Comparison of ENCODE assay signal across 26 cellular contexts in genomic region chr22:28889625-28890024, GRCh38.
"Had no signal": no experiment of that assay in that cellular context is flagged by ENCODE, and none has a peak within 500 bp of the region (broad histone marks: within the 10 kb centered on the region; RNA-seq: fewer than 3 reads in every experiment).

No MANE protein-coding gene starts in this region.

- H3K27me3 ChIP-seq: brain microvascular endothelial cell, MG63, SJCRH30 had no signal

- H3K27ac ChIP-seq: brain microvascular endothelial cell, SJCRH30, SK-N-MC had no signal

- H3K27ac Mint-ChIP-seq: activated CD4-positive, alpha-beta T cell treated with anti-CD3 and anti-CD28 coated beads, Interleukin-2, amount 10 ng/mL, durations not matched to agents 24 days and 14 days; activated CD8-positive, alpha-beta T cell treated with anti-CD3 and anti-CD28 coated beads for 36 hours; activated naive CD8-positive, alpha-beta T cell treated with anti-CD3 and anti-CD28 coated beads for 36 hours; activated T-cell treated with anti-CD3 and anti-CD28 coated beads, Interleukin-2, amount 50 U/mL, for 72 hours; activated T-helper 17 cell treated with anti-CD3 and anti-CD28 coated beads, Interleukin-2, amount 50 U/mL, for 72 hours; T-helper 1 cell treated with Interleukin-12 subunit alpha and Interleukin-12 subunit beta and Interleukin-4 antibody, amounts not matched to agents 30 μg/mL and 1 μg/mL, for 36 hours; T-helper 2 cell treated with Interferon-gamma antibody and Interleukin-4, amounts not matched to agents 5 μg/mL and 100 μg/mL, for 36 hours had no signal

- H3K4me3 ChIP-seq: MG63, SJCRH30, SK-N-MC had no signal

- H3K4me3 Mint-ChIP-seq: activated CD4-positive, alpha-beta T cell treated with anti-CD3 and anti-CD28 coated beads, Interleukin-2, amount 10 ng/mL, durations not matched to agents 24 days and 14 days; activated CD8-positive, alpha-beta T cell treated with anti-CD3 and anti-CD28 coated beads for 36 hours; activated naive CD8-positive, alpha-beta T cell treated with anti-CD3 and anti-CD28 coated beads for 36 hours; activated T-cell treated with anti-CD3 and anti-CD28 coated beads, Interleukin-2, amount 50 U/mL, for 72 hours; activated T-helper 17 cell treated with anti-CD3 and anti-CD28 coated beads, Interleukin-2, amount 50 U/mL, for 72 hours; T-helper 1 cell treated with Interleukin-12 subunit alpha and Interleukin-12 subunit beta and Interleukin-4 antibody, amounts not matched to agents 30 μg/mL and 1 μg/mL, for 36 hours; T-helper 2 cell treated with Interferon-gamma antibody and Interleukin-4, amounts not matched to agents 5 μg/mL and 100 μg/mL, for 36 hours had no signal

- H3K4me1 ChIP-seq: SJCRH30 had no signal

- H3K9me3 ChIP-seq: MG63, SJCRH30 had no signal

- DNase-seq: activated CD4-positive, alpha-beta T cell treated with anti-CD3 and anti-CD28 coated beads, Interleukin-2, amount 10 ng/mL, durations not matched to agents 24 days and 14 days; activated CD4-positive, alpha-beta T cell treated with anti-CD3 and anti-CD28 coated beads, Interleukin-2, amount 50 U/mL, for 4 hours; activated CD8-positive, alpha-beta T cell treated with anti-CD3 and anti-CD28 coated beads for 36 hours; activated effector memory CD4-positive, alpha-beta T cell treated with anti-CD3 and anti-CD28 coated beads, Interleukin-2, amount 50 U/mL, for 16 hours; activated naive CD4-positive, alpha-beta T cell; activated naive CD4-positive, alpha-beta T cell treated with anti-CD3 and anti-CD28 coated beads, Interleukin-2, amount 50 U/mL, for 16 hours; activated naive CD8-positive, alpha-beta T cell treated with anti-CD3 and anti-CD28 coated beads for 36 hours; activated T-cell treated with anti-CD3 and anti-CD28 coated beads, Interleukin-2, amount 50 U/mL, for 1 hour; activated T-cell treated with anti-CD3 and anti-CD28 coated beads, Interleukin-2, amount 50 U/mL, for 72 hours; amniotic stem cell; brain microvascular endothelial cell; Kasumi-1; KG1; MG63; NCI-H1048; NCI-H1436 treated with DMSO at 0.1 percent for 48 hours; NCI-H187; NCI-H2029 treated with DMSO at 0.1 percent for 48 hours; NCI-H345; NCI-H524 treated with DMSO at 0.1 percent for 48 hours; SHP77; SJCRH30 had no signal

- H3K36me3 ChIP-seq: brain microvascular endothelial cell, MG63, SJCRH30 had no signal

- H3K4me1 Mint-ChIP-seq: activated CD4-positive, alpha-beta T cell treated with anti-CD3 and anti-CD28 coated beads, Interleukin-2, amount 10 ng/mL, durations not matched to agents 24 days and 14 days; activated T-helper 17 cell treated with anti-CD3 and anti-CD28 coated beads, Interleukin-2, amount 50 U/mL, for 72 hours had no signal

- H3K9me3 Mint-ChIP-seq: activated CD4-positive, alpha-beta T cell treated with anti-CD3 and anti-CD28 coated beads, Interleukin-2, amount 10 ng/mL, durations not matched to agents 24 days and 14 days; activated CD8-positive, alpha-beta T cell treated with anti-CD3 and anti-CD28 coated beads for 36 hours; activated naive CD8-positive, alpha-beta T cell treated with anti-CD3 and anti-CD28 coated beads for 36 hours; activated T-cell treated with anti-CD3 and anti-CD28 coated beads, Interleukin-2, amount 50 U/mL, for 72 hours; activated T-helper 17 cell treated with anti-CD3 and anti-CD28 coated beads, Interleukin-2, amount 50 U/mL, for 72 hours; T-helper 1 cell treated with Interleukin-12 subunit alpha and Interleukin-12 subunit beta and Interleukin-4 antibody, amounts not matched to agents 30 μg/mL and 1 μg/mL, for 36 hours; T-helper 2 cell treated with Interferon-gamma antibody and Interleukin-4, amounts not matched to agents 5 μg/mL and 100 μg/mL, for 36 hours had no signal
